ENCODE assay signal across 25 cellular contexts in genomic region chr1:180815188-180815587, GRCh38.
DNase-seq lines count a peak whose midpoint lies in the region; ATAC-seq, FAIRE-seq and TF ChIP-seq lines count a peak whose summit lies in the region.
"Had no signal": no experiment of that assay in that cellular context is flagged by ENCODE, and none has a peak within 500 bp of the region (broad histone marks: within the 10 kb centered on the region; RNA-seq: fewer than 3 reads in every experiment).

No MANE protein-coding gene starts in this region.

- no peaks in the 10 kb centered on the region; the same call in 2 of the 3 replicates for H3K79me2 ChIP-seq in K562 (ENCODE audit: control insufficient read depth, insufficient read depth, low read length)

- peak overlapping the region; percentile 19; the same call in 2 of the 3 replicates for H3K27ac ChIP-seq in K562 (ENCODE audit: extremely low read depth, low read depth, low read length)
- H3K27ac ChIP-seq: 22Rv1, cardiac muscle cell, GM23248, SK-N-MC, tibial nerve had no signal

- ATAC-seq in K562 (peak; percentile 78), HG03175 (IDR thresholded peaks at IDR 0.05; ENCODE audit: unreplicated experiment) (no peak), GM18870 (IDR thresholded peaks at IDR 0.05; ENCODE audit: unreplicated experiment) (no peak)
- ATAC-seq: activated T-cell treated with anti-CD3 and anti-CD28 coated beads, Interleukin-2, amount 50 U/mL, for 72 hours; CD8-positive, alpha-beta T cell; left lobe of liver; naive thymus-derived CD4-positive, alpha-beta T cell; stimulated activated naive CD8-positive, alpha-beta T cell treated with anti-CD3 and anti-CD28 coated beads, Interleukin-15, amount 100 ng/mL, for 72 hours; T-helper 17 cell had no signal

- peak; percentile 65 for FAIRE-seq in K562 (lab: Jason Lieb, UNC)
- FAIRE-seq: GM12892 had no signal

- intact Hi-C loops in K562 (cut with micrococcal nuclease): no loop called here

- peaks cover 21% of the 10 kb centered on the region; the same call in 2 of the 3 replicates for H3K36me3 ChIP-seq in K562 (ENCODE audit: control insufficient read depth, insufficient read depth, low read length)

- H4K20me1 ChIP-seq in K562 (replicated peaks; ENCODE audit: control insufficient read depth, insufficient read depth, low read length): no peaks in the 10 kb centered on the region

- H3K4me3 ChIP-seq in K562: no peak overlapping the region
- H3K4me3 ChIP-seq: cardiac muscle cell, GM23248, SK-N-MC, tibial nerve had no signal

- WGBS in K562 (ENCODE audit: insufficient coverage, low coverage, missing lambda C conversion rate): 5% methylated on average over 4 of the region's 4 CpGs

- H3K9me3 ChIP-seq in K562 (replicated peaks; ENCODE audit: control insufficient read depth, insufficient read depth, low read depth, low read length): no peaks in the 10 kb centered on the region

- DNase-seq in NCI-H1092 treated with DMSO at 0.1 percent for 48 hours (lab: John Stamatoyannopoulos, UW): peak; percentile 59
- DNase-seq in NCI-H1092 (lab: John Stamatoyannopoulos, UW): no peak
- peak; percentile 9 for DNase-seq in HuH-7 (ENCODE audit: low spot score)
- peak; percentile 70 for DNase-seq in NCI-H345 (lab: John Stamatoyannopoulos, UW)
- DNase-seq in K562 (ENCODE audit: extremely low read depth in 1 of 4, low spot score in 3 of 4): peak; percentile 22 to 43 (median 34)
- DNase-seq in occipital lobe (lab: John Stamatoyannopoulos, UW): no peak
- DNase-seq: activated CD4-positive, alpha-beta T cell treated with anti-CD3 and anti-CD28 coated beads for 4 hours; activated naive CD4-positive, alpha-beta T cell treated with anti-CD3 and anti-CD28 coated beads, Interleukin-2, amount 10 ng/mL, durations not matched to agents 7 days and 5 days; activated T-cell treated with anti-CD3 and anti-CD28 coated beads, Interleukin-2, amount 50 U/mL, for 72 hours; CD8-positive, alpha-beta T cell; DND-41; GM23248; naive thymus-derived CD4-positive, alpha-beta T cell; NCI-H187; retina; stimulated activated naive CD8-positive, alpha-beta T cell treated with anti-CD3 and anti-CD28 coated beads, Interleukin-15, amount 100 ng/mL, for 72 hours; T-helper 17 cell had no signal

- TF ChIP-seq RAD21 in K562 (CRISPR knock-in tag; conservative IDR thresholded peaks at IDR 0.05 in 1 of 2, IDR thresholded peaks at IDR 0.05 in 1 of 2): no peak

- no peak overlapping the region for H2AFZ ChIP-seq in K562 (ENCODE audit: low read depth, low read length)
- H2AFZ ChIP-seq: GM23248 had no signal

- H3K9ac ChIP-seq in K562 (ENCODE audit: insufficient read depth in 1 of 2, low read depth in 2 of 2, low read length in 2 of 2): no peak overlapping the region
- H3K9ac ChIP-seq: GM23248 had no signal

- no peak for TF ChIP-seq CTCF in K562 (IDR thresholded peaks at IDR 0.05 in 2 of 3, conservative IDR thresholded peaks at IDR 0.05 in 1 of 3; ENCODE audit: insufficient read depth in 2 of 3, low read depth in 1 of 3, low read length in 3 of 3)

- POLR2A ChIA-PET in K562 (lab: Yijun Ruan, JAX): interaction anchor here (0.5 to 1.2 kb wide), 3 partner anchors 29 to 926 kb away, joined by 3 to 4 read pairs (median 3); no protein-coding TSS in a partner anchor

- in situ Hi-C loops in K562 (cut with MboI): no loop called here

- TF ChIP-seq EP300 in K562 (IDR thresholded peaks at IDR 0.05; ENCODE audit: low read length): 0 out of 2 replicates have a peak, but pooled peaks have one; percentile 54

- H3K27me3 ChIP-seq in K562 (ENCODE audit: control insufficient read depth in 2 of 2, insufficient read depth in 2 of 2, low read length in 2 of 2): no peaks in the 10 kb centered on the region
- H3K27me3 ChIP-seq: cardiac muscle cell, tibial nerve had no signal

- no peaks in the 10 kb centered on the region for H3K9me1 ChIP-seq in K562 (ENCODE audit: control insufficient read depth, insufficient read depth, low read length)

- peaks cover 6 to 18% of the 10 kb centered on the region in 2 experiments; a peak in 4 of 5 replicates for H3K4me1 ChIP-seq in K562 (replicated peaks in 1 of 2; ENCODE audit: control insufficient read depth in 2 of 2, insufficient read depth in 2 of 2, low read length in 2 of 2)
- H3K4me1 ChIP-seq: tibial nerve had no signal

- peak overlapping the region; percentile 38 for H3K4me2 ChIP-seq in K562 (ENCODE audit: insufficient read depth, low read length)

- CTCF ChIA-PET in K562 (lab: Yijun Ruan, JAX; ENCODE audit: low intra/inter-chr PET ratio): no interaction called here

- no peak for TF ChIP-seq POLR2A in K562 (conservative IDR thresholded peaks at IDR 0.05)

- BruUV-seq in K562 (replicated peaks; lab: Mats Ljungman, UMichigan): no TSS peak

TF ChIP-seq in K562, 482 proteins besides CTCF, POLR2A, EP300 and RAD21 (continues in another document):
- no peak for TF ChIP-seq FUS (optimal IDR thresholded peaks at IDR 0.05; ENCODE audit: low read depth, low read length)
- 0 out of 2 replicates have a peak, but pooled peaks have one; percentile 17 for TF ChIP-seq RNF2 (IDR thresholded peaks at IDR 0.05)
- no peak for TF ChIP-seq ZNF133 (CRISPR knock-in tag; IDR thresholded peaks at IDR 0.05)
- TF ChIP-seq HMG20A (CRISPR knock-in tag; conservative IDR thresholded peaks at IDR 0.05): no peak
- TF ChIP-seq, protein P1, sequence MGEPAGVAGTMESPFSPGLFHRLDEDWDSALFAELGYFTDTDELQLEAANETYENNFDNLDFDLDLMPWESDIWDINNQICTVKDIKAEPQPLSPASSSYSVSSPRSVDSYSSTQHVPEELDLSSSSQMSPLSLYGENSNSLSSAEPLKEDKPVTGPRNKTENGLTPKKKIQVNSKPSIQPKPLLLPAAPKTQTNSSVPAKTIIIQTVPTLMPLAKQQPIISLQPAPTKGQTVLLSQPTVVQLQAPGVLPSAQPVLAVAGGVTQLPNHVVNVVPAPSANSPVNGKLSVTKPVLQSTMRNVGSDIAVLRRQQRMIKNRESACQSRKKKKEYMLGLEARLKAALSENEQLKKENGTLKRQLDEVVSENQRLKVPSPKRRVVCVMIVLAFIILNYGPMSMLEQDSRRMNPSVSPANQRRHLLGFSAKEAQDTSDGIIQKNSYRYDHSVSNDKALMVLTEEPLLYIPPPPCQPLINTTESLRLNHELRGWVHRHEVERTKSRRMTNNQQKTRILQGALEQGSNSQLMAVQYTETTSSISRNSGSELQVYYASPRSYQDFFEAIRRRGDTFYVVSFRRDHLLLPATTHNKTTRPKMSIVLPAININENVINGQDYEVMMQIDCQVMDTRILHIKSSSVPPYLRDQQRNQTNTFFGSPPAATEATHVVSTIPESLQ (CRISPR knock-in tag; IDR thresholded peaks at IDR 0.05): no peak
- no peak for TF ChIP-seq ZNF253 (CRISPR knock-in tag; conservative IDR thresholded peaks at IDR 0.05)
- TF ChIP-seq HEY1 (CRISPR knock-in tag; IDR thresholded peaks at IDR 0.05; ENCODE audit: borderline replicate concordance): no peak
- peak; percentile 58; the same call in 1 of the 2 replicates for TF ChIP-seq FOXM1 (IDR thresholded peaks at IDR 0.05; ENCODE audit: low read depth)
- TF ChIP-seq FOXM1 (CRISPR knock-in tag; IDR thresholded peaks at IDR 0.05; ENCODE audit: low read depth): no peak
- TF ChIP-seq FOXK2 (conservative IDR thresholded peaks at IDR 0.05 in 1 of 2, IDR thresholded peaks at IDR 0.05 in 1 of 2; ENCODE audit: low read depth in 2 of 2): peak; percentile 87 to 92

Comparison
In these comparisons a context has a peak if more than half of its experiments do, and no peak if none do; other contexts are left out.
1. DNase-seq: peak in NCI-H1092 treated with DMSO at 0.1 percent for 48 hours (single experiment), HuH-7 (single experiment), NCI-H345 (single experiment) and K562 (4 of 4); none in NCI-H1092 (single experiment) and occipital lobe (single experiment).